In the genomic region with DNA sequence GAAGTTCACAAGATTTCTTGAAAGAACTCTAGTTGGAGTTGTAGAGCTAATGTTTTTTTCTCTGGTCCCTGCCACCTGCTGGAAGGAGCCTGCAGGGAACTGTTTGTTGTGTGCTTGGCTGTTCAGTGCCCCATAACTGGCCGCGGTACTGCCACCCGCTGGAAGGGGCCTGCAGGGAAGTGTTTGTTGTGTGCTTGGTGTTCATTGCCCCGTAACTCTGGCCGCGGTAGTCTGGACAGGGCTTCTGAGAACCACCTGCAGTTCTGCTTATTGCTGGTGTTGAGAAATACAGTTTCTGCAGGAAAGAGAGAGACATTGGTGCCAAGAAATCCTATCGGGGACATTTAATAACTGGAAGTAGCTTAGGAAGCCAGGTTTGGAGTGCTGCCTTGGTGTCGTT, we compare ENCODE assay signal across 1 cellular context.
TF ChIP-seq lines count a peak whose summit lies in the region.

No MANE protein-coding gene starts in this region.

TF ChIP-seq in HepG2, 621 proteins besides CTCF, POLR2A, EP300 and RAD21 (continued from another document and continues in another):
- TF ChIP-seq, protein P1, sequence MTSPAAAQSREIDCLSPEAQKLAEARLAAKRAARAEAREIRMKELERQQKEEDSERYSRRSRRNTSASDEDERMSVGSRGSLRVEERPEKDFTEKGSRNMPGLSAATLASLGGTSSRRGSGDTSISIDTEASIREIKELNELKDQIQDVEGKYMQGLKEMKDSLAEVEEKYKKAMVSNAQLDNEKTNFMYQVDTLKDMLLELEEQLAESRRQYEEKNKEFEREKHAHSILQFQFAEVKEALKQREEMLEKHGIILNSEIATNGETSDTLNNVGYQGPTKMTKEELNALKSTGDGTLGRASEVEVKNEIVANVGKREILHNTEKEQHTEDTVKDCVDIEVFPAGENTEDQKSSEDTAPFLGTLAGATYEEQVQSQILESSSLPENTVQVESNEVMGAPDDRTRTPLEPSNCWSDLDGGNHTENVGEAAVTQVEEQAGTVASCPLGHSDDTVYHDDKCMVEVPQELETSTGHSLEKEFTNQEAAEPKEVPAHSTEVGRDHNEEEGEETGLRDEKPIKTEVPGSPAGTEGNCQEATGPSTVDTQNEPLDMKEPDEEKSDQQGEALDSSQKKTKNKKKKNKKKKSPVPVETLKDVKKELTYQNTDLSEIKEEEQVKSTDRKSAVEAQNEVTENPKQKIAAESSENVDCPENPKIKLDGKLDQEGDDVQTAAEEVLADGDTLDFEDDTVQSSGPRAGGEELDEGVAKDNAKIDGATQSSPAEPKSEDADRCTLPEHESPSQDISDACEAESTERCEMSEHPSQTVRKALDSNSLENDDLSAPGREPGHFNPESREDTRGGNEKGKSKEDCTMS (CRISPR knock-in tag; conservative IDR thresholded peaks at IDR 0.05), result no peak
- TF ChIP-seq ZSCAN29 (CRISPR knock-in tag; conservative IDR thresholded peaks at IDR 0.05) (no peak), YEATS4 (CRISPR knock-in tag; IDR thresholded peaks at IDR 0.05; ENCODE audit: borderline replicate concordance) (no peak), ZNF12 (CRISPR knock-in tag; IDR thresholded peaks at IDR 0.05) (peak; percentile 39; the same call in 1 of the 2 replicates), CCAR2 (optimal IDR thresholded peaks at IDR 0.05; ENCODE audit: low read depth, low read length) (no peak), KLF16 (CRISPR knock-in tag; IDR thresholded peaks at IDR 0.05) (0 out of 4 replicates have a peak, but pooled peaks of 1 of the 2 experiments have one; percentile 37), MED1 (CRISPR knock-in tag; IDR thresholded peaks at IDR 0.05) (peak; percentile 54; the same call in 1 of the 2 replicates), ZNF543 (CRISPR knock-in tag; IDR thresholded peaks at IDR 0.05) (no peak), ZNF589 (CRISPR knock-in tag; conservative IDR thresholded peaks at IDR 0.05) (no peak), ZNF768 (CRISPR knock-in tag; IDR thresholded peaks at IDR 0.05) (0 out of 2 replicates have a peak, but pooled peaks have one; percentile 45), ZNF446 (CRISPR knock-in tag; IDR thresholded peaks at IDR 0.05) (no peak), ZFX (CRISPR knock-in tag; IDR thresholded peaks at IDR 0.05; ENCODE audit: low read depth) (0 out of 2 replicates have a peak, but pooled peaks have one; percentile 48), LCORL (IDR thresholded peaks at IDR 0.05) (no peak), LCORL (CRISPR knock-in tag; IDR thresholded peaks at IDR 0.05) (peak; percentile 83), ZKSCAN5 (CRISPR knock-in tag; IDR thresholded peaks at IDR 0.05) (0 out of 2 replicates have a peak, but pooled peaks have one; percentile 46), KAT8 (CRISPR knock-in tag; IDR thresholded peaks at IDR 0.05) (0 out of 2 replicates have a peak, but pooled peaks have one; percentile 42), ERF (CRISPR knock-in tag; IDR thresholded peaks at IDR 0.05) (peak; percentile 77; the same call in 1 of the 2 replicates), DNMT1 (CRISPR knock-in tag; IDR thresholded peaks at IDR 0.05) (no peak), ZNF672 (CRISPR knock-in tag; IDR thresholded peaks at IDR 0.05) (no peak), POLR2G (IDR thresholded peaks at IDR 0.05; ENCODE audit: low read depth, low read length) (no peak), SOX13 (IDR thresholded peaks at IDR 0.05) (no peak), SOX13 (CRISPR knock-in tag; conservative IDR thresholded peaks at IDR 0.05 in 1 of 2, IDR thresholded peaks at IDR 0.05 in 1 of 2) (no peak), ZMYM2 (CRISPR knock-in tag; IDR thresholded peaks at IDR 0.05) (no peak), ZNF816 (CRISPR knock-in tag; IDR thresholded peaks at IDR 0.05; ENCODE audit: borderline replicate concordance) (no peak), HDAC2 (CRISPR knock-in tag; IDR thresholded peaks at IDR 0.05) (peak; percentile 56; the same call in 1 of the 2 replicates), ZNF20 (CRISPR knock-in tag; IDR thresholded peaks at IDR 0.05) (no peak)
- TF ChIP-seq, protein P2, sequence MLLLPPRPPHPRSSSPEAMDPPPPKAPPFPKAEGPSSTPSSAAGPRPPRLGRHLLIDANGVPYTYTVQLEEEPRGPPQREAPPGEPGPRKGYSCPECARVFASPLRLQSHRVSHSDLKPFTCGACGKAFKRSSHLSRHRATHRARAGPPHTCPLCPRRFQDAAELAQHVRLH (CRISPR knock-in tag; IDR thresholded peaks at IDR 0.05; ENCODE audit: borderline replicate concordance, low read depth), result no peak
- TF ChIP-seq, protein P3, sequence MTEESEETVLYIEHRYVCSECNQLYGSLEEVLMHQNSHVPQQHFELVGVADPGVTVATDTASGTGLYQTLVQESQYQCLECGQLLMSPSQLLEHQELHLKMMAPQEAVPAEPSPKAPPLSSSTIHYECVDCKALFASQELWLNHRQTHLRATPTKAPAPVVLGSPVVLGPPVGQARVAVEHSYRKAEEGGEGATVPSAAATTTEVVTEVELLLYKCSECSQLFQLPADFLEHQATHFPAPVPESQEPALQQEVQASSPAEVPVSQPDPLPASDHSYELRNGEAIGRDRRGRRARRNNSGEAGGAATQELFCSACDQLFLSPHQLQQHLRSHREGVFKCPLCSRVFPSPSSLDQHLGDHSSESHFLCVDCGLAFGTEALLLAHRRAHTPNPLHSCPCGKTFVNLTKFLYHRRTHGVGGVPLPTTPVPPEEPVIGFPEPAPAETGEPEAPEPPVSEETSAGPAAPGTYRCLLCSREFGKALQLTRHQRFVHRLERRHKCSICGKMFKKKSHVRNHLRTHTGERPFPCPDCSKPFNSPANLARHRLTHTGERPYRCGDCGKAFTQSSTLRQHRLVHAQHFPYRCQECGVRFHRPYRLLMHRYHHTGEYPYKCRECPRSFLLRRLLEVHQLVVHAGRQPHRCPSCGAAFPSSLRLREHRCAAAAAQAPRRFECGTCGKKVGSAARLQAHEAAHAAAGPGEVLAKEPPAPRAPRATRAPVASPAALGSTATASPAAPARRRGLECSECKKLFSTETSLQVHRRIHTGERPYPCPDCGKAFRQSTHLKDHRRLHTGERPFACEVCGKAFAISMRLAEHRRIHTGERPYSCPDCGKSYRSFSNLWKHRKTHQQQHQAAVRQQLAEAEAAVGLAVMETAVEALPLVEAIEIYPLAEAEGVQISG (CRISPR knock-in tag; IDR thresholded peaks at IDR 0.05), result peak; percentile 52
- TF ChIP-seq, protein P4, sequence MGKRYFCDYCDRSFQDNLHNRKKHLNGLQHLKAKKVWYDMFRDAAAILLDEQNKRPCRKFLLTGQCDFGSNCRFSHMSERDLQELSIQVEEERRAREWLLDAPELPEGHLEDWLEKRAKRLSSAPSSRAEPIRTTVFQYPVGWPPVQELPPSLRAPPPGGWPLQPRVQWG (CRISPR knock-in tag; IDR thresholded peaks at IDR 0.05; ENCODE audit: borderline replicate concordance, low read depth), result no peak
- TF ChIP-seq, protein P5, sequence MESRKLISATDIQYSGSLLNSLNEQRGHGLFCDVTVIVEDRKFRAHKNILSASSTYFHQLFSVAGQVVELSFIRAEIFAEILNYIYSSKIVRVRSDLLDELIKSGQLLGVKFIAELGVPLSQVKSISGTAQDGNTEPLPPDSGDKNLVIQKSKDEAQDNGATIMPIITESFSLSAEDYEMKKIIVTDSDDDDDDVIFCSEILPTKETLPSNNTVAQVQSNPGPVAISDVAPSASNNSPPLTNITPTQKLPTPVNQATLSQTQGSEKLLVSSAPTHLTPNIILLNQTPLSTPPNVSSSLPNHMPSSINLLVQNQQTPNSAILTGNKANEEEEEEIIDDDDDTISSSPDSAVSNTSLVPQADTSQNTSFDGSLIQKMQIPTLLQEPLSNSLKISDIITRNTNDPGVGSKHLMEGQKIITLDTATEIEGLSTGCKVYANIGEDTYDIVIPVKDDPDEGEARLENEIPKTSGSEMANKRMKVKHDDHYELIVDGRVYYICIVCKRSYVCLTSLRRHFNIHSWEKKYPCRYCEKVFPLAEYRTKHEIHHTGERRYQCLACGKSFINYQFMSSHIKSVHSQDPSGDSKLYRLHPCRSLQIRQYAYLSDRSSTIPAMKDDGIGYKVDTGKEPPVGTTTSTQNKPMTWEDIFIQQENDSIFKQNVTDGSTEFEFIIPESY (CRISPR knock-in tag; IDR thresholded peaks at IDR 0.05), result peak; percentile 74
- TF ChIP-seq, protein P6, sequence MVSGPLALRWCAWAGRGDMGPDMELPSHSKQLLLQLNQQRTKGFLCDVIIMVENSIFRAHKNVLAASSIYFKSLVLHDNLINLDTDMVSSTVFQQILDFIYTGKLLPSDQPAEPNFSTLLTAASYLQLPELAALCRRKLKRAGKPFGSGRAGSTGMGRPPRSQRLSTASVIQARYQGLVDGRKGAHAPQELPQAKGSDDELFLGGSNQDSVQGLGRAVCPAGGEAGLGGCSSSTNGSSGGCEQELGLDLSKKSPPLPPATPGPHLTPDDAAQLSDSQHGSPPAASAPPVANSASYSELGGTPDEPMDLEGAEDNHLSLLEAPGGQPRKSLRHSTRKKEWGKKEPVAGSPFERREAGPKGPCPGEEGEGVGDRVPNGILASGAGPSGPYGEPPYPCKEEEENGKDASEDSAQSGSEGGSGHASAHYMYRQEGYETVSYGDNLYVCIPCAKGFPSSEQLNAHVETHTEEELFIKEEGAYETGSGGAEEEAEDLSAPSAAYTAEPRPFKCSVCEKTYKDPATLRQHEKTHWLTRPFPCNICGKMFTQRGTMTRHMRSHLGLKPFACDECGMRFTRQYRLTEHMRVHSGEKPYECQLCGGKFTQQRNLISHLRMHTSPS (CRISPR knock-in tag; IDR thresholded peaks at IDR 0.05; ENCODE audit: low read depth), result 0 out of 2 replicates have a peak, but pooled peaks have one; percentile 32
- TF ChIP-seq, protein P7, sequence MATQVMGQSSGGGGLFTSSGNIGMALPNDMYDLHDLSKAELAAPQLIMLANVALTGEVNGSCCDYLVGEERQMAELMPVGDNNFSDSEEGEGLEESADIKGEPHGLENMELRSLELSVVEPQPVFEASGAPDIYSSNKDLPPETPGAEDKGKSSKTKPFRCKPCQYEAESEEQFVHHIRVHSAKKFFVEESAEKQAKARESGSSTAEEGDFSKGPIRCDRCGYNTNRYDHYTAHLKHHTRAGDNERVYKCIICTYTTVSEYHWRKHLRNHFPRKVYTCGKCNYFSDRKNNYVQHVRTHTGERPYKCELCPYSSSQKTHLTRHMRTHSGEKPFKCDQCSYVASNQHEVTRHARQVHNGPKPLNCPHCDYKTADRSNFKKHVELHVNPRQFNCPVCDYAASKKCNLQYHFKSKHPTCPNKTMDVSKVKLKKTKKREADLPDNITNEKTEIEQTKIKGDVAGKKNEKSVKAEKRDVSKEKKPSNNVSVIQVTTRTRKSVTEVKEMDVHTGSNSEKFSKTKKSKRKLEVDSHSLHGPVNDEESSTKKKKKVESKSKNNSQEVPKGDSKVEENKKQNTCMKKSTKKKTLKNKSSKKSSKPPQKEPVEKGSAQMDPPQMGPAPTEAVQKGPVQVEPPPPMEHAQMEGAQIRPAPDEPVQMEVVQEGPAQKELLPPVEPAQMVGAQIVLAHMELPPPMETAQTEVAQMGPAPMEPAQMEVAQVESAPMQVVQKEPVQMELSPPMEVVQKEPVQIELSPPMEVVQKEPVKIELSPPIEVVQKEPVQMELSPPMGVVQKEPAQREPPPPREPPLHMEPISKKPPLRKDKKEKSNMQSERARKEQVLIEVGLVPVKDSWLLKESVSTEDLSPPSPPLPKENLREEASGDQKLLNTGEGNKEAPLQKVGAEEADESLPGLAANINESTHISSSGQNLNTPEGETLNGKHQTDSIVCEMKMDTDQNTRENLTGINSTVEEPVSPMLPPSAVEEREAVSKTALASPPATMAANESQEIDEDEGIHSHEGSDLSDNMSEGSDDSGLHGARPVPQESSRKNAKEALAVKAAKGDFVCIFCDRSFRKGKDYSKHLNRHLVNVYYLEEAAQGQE (IDR thresholded peaks at IDR 0.05; ENCODE audit: borderline replicate concordance in 1 of 2, low read depth in 1 of 2, low read length in 2 of 2), result no peak
- TF ChIP-seq, protein P8, sequence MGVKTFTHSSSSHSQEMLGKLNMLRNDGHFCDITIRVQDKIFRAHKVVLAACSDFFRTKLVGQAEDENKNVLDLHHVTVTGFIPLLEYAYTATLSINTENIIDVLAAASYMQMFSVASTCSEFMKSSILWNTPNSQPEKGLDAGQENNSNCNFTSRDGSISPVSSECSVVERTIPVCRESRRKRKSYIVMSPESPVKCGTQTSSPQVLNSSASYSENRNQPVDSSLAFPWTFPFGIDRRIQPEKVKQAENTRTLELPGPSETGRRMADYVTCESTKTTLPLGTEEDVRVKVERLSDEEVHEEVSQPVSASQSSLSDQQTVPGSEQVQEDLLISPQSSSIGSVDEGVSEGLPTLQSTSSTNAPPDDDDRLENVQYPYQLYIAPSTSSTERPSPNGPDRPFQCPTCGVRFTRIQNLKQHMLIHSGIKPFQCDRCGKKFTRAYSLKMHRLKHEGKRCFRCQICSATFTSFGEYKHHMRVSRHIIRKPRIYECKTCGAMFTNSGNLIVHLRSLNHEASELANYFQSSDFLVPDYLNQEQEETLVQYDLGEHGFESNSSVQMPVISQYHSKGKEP (CRISPR knock-in tag; IDR thresholded peaks at IDR 0.05), result peak; percentile 61; the same call in 1 of the 2 replicates
- TF ChIP-seq, protein P9, sequence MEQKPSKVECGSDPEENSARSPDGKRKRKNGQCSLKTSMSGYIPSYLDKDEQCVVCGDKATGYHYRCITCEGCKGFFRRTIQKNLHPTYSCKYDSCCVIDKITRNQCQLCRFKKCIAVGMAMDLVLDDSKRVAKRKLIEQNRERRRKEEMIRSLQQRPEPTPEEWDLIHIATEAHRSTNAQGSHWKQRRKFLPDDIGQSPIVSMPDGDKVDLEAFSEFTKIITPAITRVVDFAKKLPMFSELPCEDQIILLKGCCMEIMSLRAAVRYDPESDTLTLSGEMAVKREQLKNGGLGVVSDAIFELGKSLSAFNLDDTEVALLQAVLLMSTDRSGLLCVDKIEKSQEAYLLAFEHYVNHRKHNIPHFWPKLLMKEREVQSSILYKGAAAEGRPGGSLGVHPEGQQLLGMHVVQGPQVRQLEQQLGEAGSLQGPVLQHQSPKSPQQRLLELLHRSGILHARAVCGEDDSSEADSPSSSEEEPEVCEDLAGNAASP (CRISPR knock-in tag; IDR thresholded peaks at IDR 0.05; ENCODE audit: borderline replicate concordance), result no peak
- TF ChIP-seq, protein P10, sequence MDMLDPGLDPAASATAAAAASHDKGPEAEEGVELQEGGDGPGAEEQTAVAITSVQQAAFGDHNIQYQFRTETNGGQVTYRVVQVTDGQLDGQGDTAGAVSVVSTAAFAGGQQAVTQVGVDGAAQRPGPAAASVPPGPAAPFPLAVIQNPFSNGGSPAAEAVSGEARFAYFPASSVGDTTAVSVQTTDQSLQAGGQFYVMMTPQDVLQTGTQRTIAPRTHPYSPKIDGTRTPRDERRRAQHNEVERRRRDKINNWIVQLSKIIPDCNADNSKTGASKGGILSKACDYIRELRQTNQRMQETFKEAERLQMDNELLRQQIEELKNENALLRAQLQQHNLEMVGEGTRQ (IDR thresholded peaks at IDR 0.05; ENCODE audit: low read depth, low read length), result no peak
- TF ChIP-seq, protein P10 (CRISPR knock-in tag; IDR thresholded peaks at IDR 0.05; ENCODE audit: borderline replicate concordance), result no peak
